27 cellular contexts compared by ENCODE assay signal in genomic region chr2:39603436-39603835, GRCh38.
DNase-seq lines count a peak whose midpoint lies in the region; ATAC-seq, FAIRE-seq and TF ChIP-seq lines count a peak whose summit lies in the region.
"Had no signal": no experiment of that assay in that cellular context is flagged by ENCODE, and none has a peak within 500 bp of the region (broad histone marks: within the 10 kb centered on the region; RNA-seq: fewer than 3 reads in every experiment).

No MANE protein-coding gene starts in this region.

- H3K27me3 Mint-ChIP-seq in activated naive CD8-positive, alpha-beta T cell treated with anti-CD3 and anti-CD28 coated beads, Interleukin-2, amount 50 U/mL, for 24 hours = peaks cover 3% of the 10 kb centered on the region
- H3K27me3 Mint-ChIP-seq in activated naive CD8-positive, alpha-beta T cell treated with anti-CD3 and anti-CD28 coated beads for 36 hours = no peaks in the 10 kb centered on the region
- H3K27me3 Mint-ChIP-seq in activated T-helper 2 cell treated with anti-CD3 and anti-CD28 coated beads, Interferon-gamma antibody, Interleukin-2, Interleukin-4, amounts not matched to agents 10 μg/mL and 5 μg/mL and 100 μg/mL, durations not matched to agents 14 hours and 24 hours and 36 hours (ENCODE audit: low read depth) = peaks cover 23% of the 10 kb centered on the region

- H3K27me3 ChIP-seq in upper lobe of right lung = no peaks in the 10 kb centered on the region
- no peaks in the 10 kb centered on the region for H3K27me3 ChIP-seq in pancreas
- H3K27me3 ChIP-seq in Karpas-422 (ENCODE audit: low read length) = no peaks in the 10 kb centered on the region
- H3K27me3 ChIP-seq: MG63, ovary, right lobe of liver, stomach had no signal

- DNase-seq in activated naive CD8-positive, alpha-beta T cell treated with anti-CD3 and anti-CD28 coated beads, Interleukin-2, amount 50 U/mL, for 24 hours = no peak
- no peak for DNase-seq in activated naive CD8-positive, alpha-beta T cell treated with anti-CD3 and anti-CD28 coated beads for 36 hours
- DNase-seq in activated T-helper 2 cell treated with anti-CD3 and anti-CD28 coated beads, Interferon-gamma antibody, Interleukin-2, Interleukin-4, amounts not matched to agents 10 μg/mL and 5 μg/mL and 100 μg/mL, durations not matched to agents 14 hours and 24 hours and 36 hours (ENCODE audit: low spot score) = no peak
- DNase-seq in fibroblast of pulmonary artery (ENCODE audit: low read depth) (peak; percentile 90), upper lobe of right lung (no peak), pancreas (no peak), Karpas-422 (no peak), NCI-H69 (lab: John Stamatoyannopoulos, UW) (no peak)
- DNase-seq: 8988T; activated CD4-positive, alpha-beta T cell treated with anti-CD3 and anti-CD28 coated beads for 4 hours; activated naive CD4-positive, alpha-beta T cell treated with Interleukin-2 at 50 U/mL for 16 hours; activated T-cell treated with anti-CD3 and anti-CD28 coated beads, Interleukin-2, amount 50 U/mL, for 4 hours; anterior cingulate cortex; Calu3; central memory CD4-positive, alpha-beta T cell; glutamatergic neuron; left colon; MG63; natural killer cell; NCI-H1694; NCI-H774; ovary; stomach; trophoblast cell had no signal

- H3K4me3 Mint-ChIP-seq in activated naive CD8-positive, alpha-beta T cell treated with anti-CD3 and anti-CD28 coated beads, Interleukin-2, amount 50 U/mL, for 24 hours = no peak overlapping the region
- no peak overlapping the region for H3K4me3 Mint-ChIP-seq in activated naive CD8-positive, alpha-beta T cell treated with anti-CD3 and anti-CD28 coated beads for 36 hours
- no peak overlapping the region for H3K4me3 Mint-ChIP-seq in activated T-helper 2 cell treated with anti-CD3 and anti-CD28 coated beads, Interferon-gamma antibody, Interleukin-2, Interleukin-4, amounts not matched to agents 10 μg/mL and 5 μg/mL and 100 μg/mL, durations not matched to agents 14 hours and 24 hours and 36 hours (ENCODE audit: low read depth)
- H3K4me3 Mint-ChIP-seq: activated T-cell treated with anti-CD3 and anti-CD28 coated beads, Interleukin-2, amount 50 U/mL, for 4 hours; natural killer cell had no signal

- intact Hi-C loops in activated T-helper 2 cell treated with anti-CD3 and anti-CD28 coated beads, Interferon-gamma antibody, Interleukin-2, Interleukin-4, amounts not matched to agents 10 μg/mL and 5 μg/mL and 100 μg/mL, durations not matched to agents 14 hours and 24 hours and 36 hours (cut with micrococcal nuclease) = loop anchor here (1.0 to 5.0 kb wide), 3 partner anchors 90 to 226 kb away; no protein-coding TSS in a partner anchor
- intact Hi-C loops in upper lobe of right lung (cut with DNase I) (no loop called here), pancreas (cut with DNase I) (no loop called here)

- H3K4me1 ChIP-seq in upper lobe of right lung (peaks cover 9% of the 10 kb centered on the region), pancreas (peaks cover 0 to 6% (median 0%) of the 10 kb centered on the region in 3 donors), Karpas-422 (ENCODE audit: low read length) (no peaks in the 10 kb centered on the region; the same call in 1 of the 2 replicates)

- H3K4me2 ChIP-seq in Karpas-422 (ENCODE audit: low read depth, low read length, poor library complexity, severe bottlenecking) = no peak overlapping the region

- TF ChIP-seq CTCF in fibroblast of pulmonary artery (IDR thresholded peaks at IDR 0.05; ENCODE audit: low read length, missing control alignments) (no peak), upper lobe of right lung (IDR thresholded peaks at IDR 0.05) (no peak), pancreas (IDR thresholded peaks at IDR 0.05) (no peak)

- H3K36me3 ChIP-seq in upper lobe of right lung (no peaks in the 10 kb centered on the region), pancreas (no peaks in the 10 kb centered on the region), Karpas-422 (ENCODE audit: insufficient read depth, low read length) (no peaks in the 10 kb centered on the region)
- H3K36me3 ChIP-seq: MG63, ovary, right lobe of liver, stomach had no signal

- FAIRE-seq in pancreas (lab: Jason Lieb, UNC) = no peak
- FAIRE-seq: TTC549 had no signal

- 41 to 44% methylated on average over 2 of the region's 2 CpGs for WGBS in pancreas, 2 donors

- H3K9me3 ChIP-seq in upper lobe of right lung (no peaks in the 10 kb centered on the region), pancreas (no peaks in the 10 kb centered on the region), Karpas-422 (ENCODE audit: low read length) (no peaks in the 10 kb centered on the region)
- H3K9me3 ChIP-seq: MG63, ovary, right lobe of liver, stomach had no signal

- no peaks in the 10 kb centered on the region for H3K36me3 Mint-ChIP-seq in activated naive CD8-positive, alpha-beta T cell treated with anti-CD3 and anti-CD28 coated beads, Interleukin-2, amount 50 U/mL, for 24 hours (ENCODE audit: low read depth)
- no peaks in the 10 kb centered on the region for H3K36me3 Mint-ChIP-seq in activated naive CD8-positive, alpha-beta T cell treated with anti-CD3 and anti-CD28 coated beads for 36 hours
- H3K36me3 Mint-ChIP-seq in activated T-helper 2 cell treated with anti-CD3 and anti-CD28 coated beads, Interferon-gamma antibody, Interleukin-2, Interleukin-4, amounts not matched to agents 10 μg/mL and 5 μg/mL and 100 μg/mL, durations not matched to agents 14 hours and 24 hours and 36 hours (ENCODE audit: low read depth) = no peaks in the 10 kb centered on the region
- H3K36me3 Mint-ChIP-seq: natural killer cell had no signal

- no peak overlapping the region for H3K4me3 ChIP-seq in fibroblast of pulmonary artery (replicated peaks; ENCODE audit: low read depth, low read length)
- no peak overlapping the region for H3K4me3 ChIP-seq in upper lobe of right lung
- H3K4me3 ChIP-seq in pancreas = no peak overlapping the region
- H3K4me3 ChIP-seq in Karpas-422 (ENCODE audit: low read length) = no peak overlapping the region
- H3K4me3 ChIP-seq: MG63, ovary, right lobe of liver, stomach had no signal

- H3K9me2 ChIP-seq in Karpas-422 (replicated peaks; ENCODE audit: insufficient read depth, low read length) = no peaks in the 10 kb centered on the region

- peak; percentile 36 for ATAC-seq in activated naive CD8-positive, alpha-beta T cell treated with anti-CD3 and anti-CD28 coated beads, Interleukin-2, amount 50 U/mL, for 24 hours
- ATAC-seq in upper lobe of right lung (peak; percentile 51), pancreas (no peak)
- ATAC-seq: left colon, natural killer cell had no signal

- H4K20me1 ChIP-seq in Karpas-422 (ENCODE audit: insufficient read depth, low read depth, low read length) = no peaks in the 10 kb centered on the region

- H3K9me3 Mint-ChIP-seq in activated naive CD8-positive, alpha-beta T cell treated with anti-CD3 and anti-CD28 coated beads, Interleukin-2, amount 50 U/mL, for 24 hours = no peaks in the 10 kb centered on the region
- no peaks in the 10 kb centered on the region for H3K9me3 Mint-ChIP-seq in activated naive CD8-positive, alpha-beta T cell treated with anti-CD3 and anti-CD28 coated beads for 36 hours
- no peaks in the 10 kb centered on the region for H3K9me3 Mint-ChIP-seq in activated T-helper 2 cell treated with anti-CD3 and anti-CD28 coated beads, Interferon-gamma antibody, Interleukin-2, Interleukin-4, amounts not matched to agents 10 μg/mL and 5 μg/mL and 100 μg/mL, durations not matched to agents 14 hours and 24 hours and 36 hours
- H3K9me3 Mint-ChIP-seq: activated T-cell treated with anti-CD3 and anti-CD28 coated beads, Interleukin-2, amount 50 U/mL, for 4 hours; natural killer cell had no signal

- H3K27ac ChIP-seq in upper lobe of right lung (no peak overlapping the region), pancreas (no peak overlapping the region), Karpas-422 (ENCODE audit: low read length) (no peak overlapping the region)
- H3K27ac ChIP-seq: C4-2B, ovary, right lobe of liver, stomach had no signal

- no peaks in the 10 kb centered on the region for H3K79me2 ChIP-seq in Karpas-422 (ENCODE audit: low read length)

- H2AFZ ChIP-seq in Karpas-422 (ENCODE audit: low read length) = no peak overlapping the region

- H3K4me1 Mint-ChIP-seq in activated naive CD8-positive, alpha-beta T cell treated with anti-CD3 and anti-CD28 coated beads, Interleukin-2, amount 50 U/mL, for 24 hours = no peaks in the 10 kb centered on the region
- no peaks in the 10 kb centered on the region for H3K4me1 Mint-ChIP-seq in activated naive CD8-positive, alpha-beta T cell treated with anti-CD3 and anti-CD28 coated beads for 36 hours
- H3K4me1 Mint-ChIP-seq in activated T-helper 2 cell treated with anti-CD3 and anti-CD28 coated beads, Interferon-gamma antibody, Interleukin-2, Interleukin-4, amounts not matched to agents 10 μg/mL and 5 μg/mL and 100 μg/mL, durations not matched to agents 14 hours and 24 hours and 36 hours (ENCODE audit: low read depth) = peaks cover 15% of the 10 kb centered on the region
- H3K4me1 Mint-ChIP-seq: natural killer cell had no signal

- no peak overlapping the region for H3K9ac ChIP-seq in Karpas-422 (ENCODE audit: low read length)

- H3K27ac Mint-ChIP-seq in activated naive CD8-positive, alpha-beta T cell treated with anti-CD3 and anti-CD28 coated beads, Interleukin-2, amount 50 U/mL, for 24 hours = no peak overlapping the region
- no peak overlapping the region for H3K27ac Mint-ChIP-seq in activated naive CD8-positive, alpha-beta T cell treated with anti-CD3 and anti-CD28 coated beads for 36 hours
- H3K27ac Mint-ChIP-seq in activated T-helper 2 cell treated with anti-CD3 and anti-CD28 coated beads, Interferon-gamma antibody, Interleukin-2, Interleukin-4, amounts not matched to agents 10 μg/mL and 5 μg/mL and 100 μg/mL, durations not matched to agents 14 hours and 24 hours and 36 hours = peak overlapping the region; percentile 37
- H3K27ac Mint-ChIP-seq: natural killer cell had no signal

Comparison
In these comparisons a context has a peak if more than half of its experiments do, and no peak if none do; other contexts are left out.
1. ATAC-seq: peak in activated naive CD8-positive, alpha-beta T cell treated with anti-CD3 and anti-CD28 coated beads, Interleukin-2, amount 50 U/mL, for 24 hours (single experiment) and upper lobe of right lung (single experiment); none in pancreas (0 of 4).